13 cellular contexts compared by ENCODE assay signal in genomic region chr2:47459021-47459420, GRCh38.
"Had no signal": no experiment of that assay in that cellular context is flagged by ENCODE, and none has a peak within 500 bp of the region (broad histone marks: within the 10 kb centered on the region; RNA-seq: fewer than 3 reads in every experiment).

No MANE protein-coding gene starts in this region.

- H3K27ac ChIP-seq: gastroesophageal sphincter, heart right ventricle, lower lobe of right lung, parathyroid adenoma, sigmoid colon, spleen had no signal

- H3K4me3 Mint-ChIP-seq: activated naive CD4-positive, alpha-beta T cell treated with anti-CD3 and anti-CD28 coated beads, Interleukin-2, amount 10 ng/mL, durations not matched to agents 7 days and 5 days; stimulated activated naive CD8-positive, alpha-beta T cell treated with anti-CD3 and anti-CD28 coated beads, Interleukin-15, amount 100 ng/mL, for 72 hours; type B pancreatic cell had no signal

- ATAC-seq: activated CD4-positive, CD25-positive, alpha-beta regulatory T cell treated with anti-CD3 and anti-CD28 coated beads, Interleukin-2, amount 50 U/mL, for 24 hours; gastroesophageal sphincter; heart right ventricle; left colon; lower lobe of right lung; stimulated activated naive CD8-positive, alpha-beta T cell treated with anti-CD3 and anti-CD28 coated beads, Interleukin-15, amount 100 ng/mL, for 72 hours had no signal

- DNase-seq: activated naive CD4-positive, alpha-beta T cell treated with anti-CD3 and anti-CD28 coated beads, Interleukin-2, amount 10 ng/mL, durations not matched to agents 7 days and 5 days; amniotic stem cell; heart right ventricle; left colon; lower lobe of right lung; midbrain; sigmoid colon; spleen; stimulated activated naive CD8-positive, alpha-beta T cell treated with anti-CD3 and anti-CD28 coated beads, Interleukin-15, amount 100 ng/mL, for 72 hours had no signal

- H3K27me3 Mint-ChIP-seq: activated naive CD4-positive, alpha-beta T cell treated with anti-CD3 and anti-CD28 coated beads, Interleukin-2, amount 10 ng/mL, durations not matched to agents 7 days and 5 days; stimulated activated naive CD8-positive, alpha-beta T cell treated with anti-CD3 and anti-CD28 coated beads, Interleukin-15, amount 100 ng/mL, for 72 hours; type B pancreatic cell had no signal

- H3K9me3 Mint-ChIP-seq: activated naive CD4-positive, alpha-beta T cell treated with anti-CD3 and anti-CD28 coated beads, Interleukin-2, amount 10 ng/mL, durations not matched to agents 7 days and 5 days; stimulated activated naive CD8-positive, alpha-beta T cell treated with anti-CD3 and anti-CD28 coated beads, Interleukin-15, amount 100 ng/mL, for 72 hours; type B pancreatic cell had no signal

- H3K9me3 ChIP-seq: gastroesophageal sphincter, lower lobe of right lung, sigmoid colon had no signal

- H3K27me3 ChIP-seq: gastroesophageal sphincter, heart right ventricle, sigmoid colon, spleen had no signal

- H3K27ac Mint-ChIP-seq: type B pancreatic cell had no signal
